ENCODE assay signal across 1 cellular context in the genomic region with DNA sequence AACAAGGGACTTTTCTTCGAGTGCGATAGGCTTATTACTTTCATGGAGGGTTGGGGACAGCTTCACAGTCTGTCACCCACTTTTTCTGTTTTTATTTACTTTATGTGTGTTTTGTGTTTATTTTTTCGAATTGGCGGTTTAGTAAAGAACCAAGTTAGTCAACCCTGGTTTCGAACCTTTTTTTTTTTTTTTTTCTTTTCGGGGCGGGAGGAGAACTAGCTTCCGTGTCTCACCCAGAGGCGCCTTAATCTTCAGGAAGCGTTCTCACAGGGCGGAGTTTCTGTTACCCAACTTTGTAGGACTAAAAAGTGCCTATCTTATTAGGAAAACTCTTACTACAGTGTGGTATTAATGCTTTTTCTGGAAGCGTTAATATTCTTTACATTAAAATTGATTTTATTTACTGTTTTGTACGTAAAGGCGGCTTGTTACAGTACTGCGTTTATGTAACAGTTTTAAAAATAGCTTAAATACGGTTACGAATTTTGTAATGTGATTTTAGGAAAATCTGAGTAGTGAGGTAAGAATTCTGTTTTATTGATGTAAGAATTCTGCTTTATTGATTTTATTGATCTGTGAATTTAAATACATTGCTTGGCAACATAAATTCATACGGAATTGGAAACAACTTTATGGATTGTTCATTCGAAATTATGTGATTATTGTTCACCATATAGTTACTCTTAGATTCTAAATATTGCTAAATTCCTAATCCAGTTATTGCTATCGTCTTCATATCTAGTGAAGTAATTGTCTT.
TF ChIP-seq lines count a peak whose summit lies in the region.

No MANE protein-coding gene starts in this region.

TF ChIP-seq in WTC11, 78 proteins besides CTCF, POLR2A, EP300 and RAD21 (continued from another document):
- no peak for TF ChIP-seq NR1H2 (CRISPR knock-in tag; IDR thresholded peaks at IDR 0.05)
